ENCODE assay signal across 14 cellular contexts in the genomic region with DNA sequence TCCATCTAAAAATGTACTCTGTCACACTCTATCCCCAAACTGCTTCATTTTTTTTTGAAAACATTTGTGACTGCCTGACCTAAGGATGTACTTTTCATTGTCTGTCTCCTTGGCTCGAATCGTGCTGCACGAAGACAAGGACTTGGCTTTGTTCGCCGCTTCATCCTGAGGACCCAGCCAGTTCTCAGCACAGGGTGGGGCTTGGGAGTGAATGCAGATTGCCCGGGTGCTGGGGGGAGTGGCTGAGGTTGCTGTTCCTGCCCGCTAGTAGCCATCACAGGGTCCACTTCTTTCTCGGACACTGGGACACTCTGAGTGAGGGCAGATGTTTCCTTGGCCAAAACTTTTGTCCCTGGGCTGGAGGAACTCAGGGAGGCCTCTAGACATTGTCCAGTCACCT.
A peak's percentile ranks its signal among the peaks of the same experiment; 100 is the strongest.
DNase-seq lines count a peak whose midpoint lies in the region; ATAC-seq and TF ChIP-seq lines count a peak whose summit lies in the region.
"Had no signal": no experiment of that assay in that cellular context is flagged by ENCODE, and none has a peak within 500 bp of the region (broad histone marks: within the 10 kb centered on the region; RNA-seq: fewer than 3 reads in every experiment).

No MANE protein-coding gene starts in this region.

- peaks cover 63% of the 10 kb centered on the region for H3K4me1 Mint-ChIP-seq in stimulated activated naive CD8-positive, alpha-beta T cell treated with anti-CD3 and anti-CD28 coated beads, Interleukin-15, Interleukin-2, amounts not matched to agents 100 ng/mL and 50 ng/mL, for 24 hours (ENCODE audit: low read depth)
- H3K4me1 Mint-ChIP-seq in stimulated activated naive CD8-positive, alpha-beta T cell treated with anti-CD3 and anti-CD28 coated beads, Interleukin-15, amount 100 ng/mL, for 72 hours: peaks cover 47% of the 10 kb centered on the region
- H3K4me1 Mint-ChIP-seq in nephron progenitor cell: no peaks in the 10 kb centered on the region

- DNase-seq in stimulated activated naive CD8-positive, alpha-beta T cell treated with anti-CD3 and anti-CD28 coated beads, Interleukin-15, amount 100 ng/mL, for 72 hours: no peak
- DNase-seq in Right ventricle myocardium superior (peak; percentile 52), nephron progenitor cell (no peak), NCI-H526 (lab: John Stamatoyannopoulos, UW) (no peak), C1 segment of cervical spinal cord (lab: John Stamatoyannopoulos, UW) (no peak), NCI-H82 (lab: John Stamatoyannopoulos, UW) (no peak)
- DNase-seq: activated CD4-positive, alpha-beta T cell treated with anti-CD3 and anti-CD28 coated beads, Interleukin-2, amount 50 U/mL, for 48 hours; activated T-cell treated with anti-CD3 and anti-CD28 coated beads, Interleukin-2, amount 50 U/mL, for 1 hour; amniotic stem cell; colonic mucosa; effector memory CD4-positive, alpha-beta T cell; foreskin melanocyte; NCI-H187 had no signal

- H3K9me3 Mint-ChIP-seq in stimulated activated naive CD8-positive, alpha-beta T cell treated with anti-CD3 and anti-CD28 coated beads, Interleukin-15, Interleukin-2, amounts not matched to agents 100 ng/mL and 50 ng/mL, for 24 hours: no peaks in the 10 kb centered on the region
- H3K9me3 Mint-ChIP-seq in stimulated activated naive CD8-positive, alpha-beta T cell treated with anti-CD3 and anti-CD28 coated beads, Interleukin-15, amount 100 ng/mL, for 72 hours: no peaks in the 10 kb centered on the region
- H3K9me3 Mint-ChIP-seq in nephron progenitor cell: peaks cover 38% of the 10 kb centered on the region

- peak overlapping the region; percentile 61 for H3K27ac Mint-ChIP-seq in stimulated activated naive CD8-positive, alpha-beta T cell treated with anti-CD3 and anti-CD28 coated beads, Interleukin-15, Interleukin-2, amounts not matched to agents 100 ng/mL and 50 ng/mL, for 24 hours
- peak overlapping the region in 1 of 2 donors; percentile 12 for H3K27ac Mint-ChIP-seq in stimulated activated naive CD8-positive, alpha-beta T cell treated with anti-CD3 and anti-CD28 coated beads, Interleukin-15, amount 100 ng/mL, for 72 hours
- H3K27ac Mint-ChIP-seq in nephron progenitor cell: peak overlapping the region; percentile 84

- no peak for ATAC-seq in stimulated activated naive CD8-positive, alpha-beta T cell treated with anti-CD3 and anti-CD28 coated beads, Interleukin-15, amount 100 ng/mL, for 72 hours
- ATAC-seq in Right ventricle myocardium superior (ENCODE audit: poor library complexity): peak; percentile 40

- H3K4me3 Mint-ChIP-seq in stimulated activated naive CD8-positive, alpha-beta T cell treated with anti-CD3 and anti-CD28 coated beads, Interleukin-15, Interleukin-2, amounts not matched to agents 100 ng/mL and 50 ng/mL, for 24 hours: no peak overlapping the region
- peak overlapping the region in 1 of 2 donors; percentile 18 for H3K4me3 Mint-ChIP-seq in stimulated activated naive CD8-positive, alpha-beta T cell treated with anti-CD3 and anti-CD28 coated beads, Interleukin-15, amount 100 ng/mL, for 72 hours
- no peak overlapping the region for H3K4me3 Mint-ChIP-seq in nephron progenitor cell

- H3K36me3 Mint-ChIP-seq in stimulated activated naive CD8-positive, alpha-beta T cell treated with anti-CD3 and anti-CD28 coated beads, Interleukin-15, Interleukin-2, amounts not matched to agents 100 ng/mL and 50 ng/mL, for 24 hours (ENCODE audit: low read depth): peaks cover 9% of the 10 kb centered on the region
- H3K36me3 Mint-ChIP-seq in nephron progenitor cell (ENCODE audit: low read depth): peaks cover 28% of the 10 kb centered on the region

- intact Hi-C loops in Right ventricle myocardium superior (cut with DNase I): no loop called here

- H3K27me3 Mint-ChIP-seq in stimulated activated naive CD8-positive, alpha-beta T cell treated with anti-CD3 and anti-CD28 coated beads, Interleukin-15, Interleukin-2, amounts not matched to agents 100 ng/mL and 50 ng/mL, for 24 hours: no peaks in the 10 kb centered on the region
- no peaks in the 10 kb centered on the region for H3K27me3 Mint-ChIP-seq in stimulated activated naive CD8-positive, alpha-beta T cell treated with anti-CD3 and anti-CD28 coated beads, Interleukin-15, amount 100 ng/mL, for 72 hours
- no peaks in the 10 kb centered on the region for H3K27me3 Mint-ChIP-seq in nephron progenitor cell (ENCODE audit: low read depth, poor library complexity)

- TF ChIP-seq CTCF in nephron progenitor cell (IDR thresholded peaks at IDR 0.05): no peak
